In genomic region chr6:140661691-140662090, GRCh38 we compare ENCODE assay signal across 33 cellular contexts.
DNase-seq lines count a peak whose midpoint lies in the region; ATAC-seq and TF ChIP-seq lines count a peak whose summit lies in the region.
"Had no signal": no experiment of that assay in that cellular context is flagged by ENCODE, and none has a peak within 500 bp of the region (broad histone marks: within the 10 kb centered on the region; RNA-seq: fewer than 3 reads in every experiment).

No MANE protein-coding gene starts in this region.

- TF ChIP-seq RAD21 in IMR-90 (IDR thresholded peaks at IDR 0.05; ENCODE audit: low read length): no peak

- H2BK15ac ChIP-seq in IMR-90 (ENCODE audit: low read depth, low read length): no peak overlapping the region

- no peaks in the 10 kb centered on the region for H3K9me3 ChIP-seq in IMR-90 (ENCODE audit: control insufficient read depth, insufficient read depth, low read length)
- H3K9me3 ChIP-seq: esophagus squamous epithelium, gastroesophageal sphincter had no signal

- H4K91ac ChIP-seq in IMR-90 (ENCODE audit: insufficient read depth, low read depth, low read length): no peak overlapping the region

- TF ChIP-seq CTCF in IMR-90 (conservative IDR thresholded peaks at IDR 0.05; ENCODE audit: low read depth, low read length): no peak

- no peak overlapping the region for H3K4me2 ChIP-seq in IMR-90 (ENCODE audit: low read depth, low read length)

- H3K18ac ChIP-seq in IMR-90 (ENCODE audit: low read depth, low read length): no peak overlapping the region

- no peaks in the 10 kb centered on the region for H3K36me3 ChIP-seq in IMR-90 (ENCODE audit: control insufficient read depth, insufficient read depth, low read length)
- H3K36me3 ChIP-seq: esophagus squamous epithelium, gastroesophageal sphincter had no signal

- H4K8ac ChIP-seq in IMR-90 (ENCODE audit: low read depth in 2 of 2, low read length in 2 of 2): no peak overlapping the region; a peak in 1 of 4 replicates

- H3K4me3 ChIP-seq in IMR-90 (ENCODE audit: insufficient read depth, low read depth, low read length): no peak overlapping the region
- H3K4me3 ChIP-seq: dorsolateral prefrontal cortex, esophagus squamous epithelium, gastroesophageal sphincter, GM12878, SK-N-MC had no signal

- ATAC-seq in IMR-90 (ENCODE audit: low read depth): peak; percentile 44
- ATAC-seq: gastroesophageal sphincter; GM12878; left colon; natural killer cell treated with Interleukin-12 subunit alpha and Interleukin-12 subunit beta and Interleukin-15 and Interleukin-18, amount 100 ng/mL, for 72 hours; stimulated activated memory B cell treated with anti-CD40 and anti-IgM and Interleukin-4, amounts not matched to agents 10 μg/mL and 1 μg/mL and 100 μg/mL, for 72 hours had no signal

- H3K56ac ChIP-seq in IMR-90 (ENCODE audit: extremely low read depth, insufficient read depth, low read length): no peak overlapping the region

- peak overlapping the region; percentile 58; the same call in 1 of the 2 replicates for H2BK120ac ChIP-seq in IMR-90 (ENCODE audit: low read depth, low read length)

- H3K9me3 Mint-ChIP-seq in activated CD4-positive, alpha-beta memory T cell treated with anti-CD3 and anti-CD28 coated beads for 36 hours: no peaks in the 10 kb centered on the region
- H3K9me3 Mint-ChIP-seq: brain; stimulated activated memory B cell treated with anti-CD40 and anti-IgM and Interleukin-4, amounts not matched to agents 10 μg/mL and 1 μg/mL and 100 μg/mL, for 72 hours had no signal

- H3K27me3 Mint-ChIP-seq in activated CD4-positive, alpha-beta memory T cell treated with anti-CD3 and anti-CD28 coated beads for 36 hours: peaks cover 3% of the 10 kb centered on the region
- H3K27me3 Mint-ChIP-seq: brain; natural killer cell treated with Interleukin-12 subunit alpha and Interleukin-12 subunit beta and Interleukin-15 and Interleukin-18, amount 100 ng/mL, for 72 hours; stimulated activated memory B cell treated with anti-CD40 and anti-IgM and Interleukin-4, amounts not matched to agents 10 μg/mL and 1 μg/mL and 100 μg/mL, for 72 hours had no signal

- no peak for TF ChIP-seq POLR2A in IMR-90 (IDR thresholded peaks at IDR 0.05; ENCODE audit: low read depth, low read length)

- H3K4me3 Mint-ChIP-seq in activated CD4-positive, alpha-beta memory T cell treated with anti-CD3 and anti-CD28 coated beads for 36 hours: no peak overlapping the region
- H3K4me3 Mint-ChIP-seq: brain; natural killer cell treated with Interleukin-12 subunit alpha and Interleukin-12 subunit beta and Interleukin-15 and Interleukin-18, amount 100 ng/mL, for 72 hours; stimulated activated memory B cell treated with anti-CD40 and anti-IgM and Interleukin-4, amounts not matched to agents 10 μg/mL and 1 μg/mL and 100 μg/mL, for 72 hours had no signal

- H3K27ac Mint-ChIP-seq in activated CD4-positive, alpha-beta memory T cell treated with anti-CD3 and anti-CD28 coated beads for 36 hours: no peak overlapping the region
- H3K27ac Mint-ChIP-seq: brain; natural killer cell treated with Interleukin-12 subunit alpha and Interleukin-12 subunit beta and Interleukin-15 and Interleukin-18, amount 100 ng/mL, for 72 hours; stimulated activated memory B cell treated with anti-CD40 and anti-IgM and Interleukin-4, amounts not matched to agents 10 μg/mL and 1 μg/mL and 100 μg/mL, for 72 hours had no signal

- H4K5ac ChIP-seq in IMR-90 (ENCODE audit: low read depth, low read length): no peak overlapping the region

- in situ Hi-C loops in IMR-90 (cut with MboI; ENCODE audit: low sequenced_read_pairs): no loop called here

- no peaks in the 10 kb centered on the region for H3K79me1 ChIP-seq in IMR-90 (ENCODE audit: low read depth in 1 of 2, low read length in 2 of 2)

- no peaks in the 10 kb centered on the region for H3K9me1 ChIP-seq in IMR-90 (ENCODE audit: insufficient read depth, low read length)

- BruUV-seq in IMR-90 (replicated peaks; lab: Mats Ljungman, UMichigan): no TSS peak

- no peaks in the 10 kb centered on the region for H3K36me3 Mint-ChIP-seq in activated CD4-positive, alpha-beta memory T cell treated with anti-CD3 and anti-CD28 coated beads for 36 hours
- H3K36me3 Mint-ChIP-seq: brain; natural killer cell treated with Interleukin-12 subunit alpha and Interleukin-12 subunit beta and Interleukin-15 and Interleukin-18, amount 100 ng/mL, for 72 hours; stimulated activated memory B cell treated with anti-CD40 and anti-IgM and Interleukin-4, amounts not matched to agents 10 μg/mL and 1 μg/mL and 100 μg/mL, for 72 hours had no signal

- H2BK5ac ChIP-seq in IMR-90 (ENCODE audit: low read depth, low read length, poor library complexity, severe bottlenecking): peak overlapping the region; percentile 89

- no peak overlapping the region for H3K23ac ChIP-seq in IMR-90 (ENCODE audit: low read depth, low read length)

- H3K27ac ChIP-seq in IMR-90 (ENCODE audit: insufficient read depth, low read length): no peak overlapping the region
- H3K27ac ChIP-seq: C4-2B, dorsolateral prefrontal cortex, esophagus squamous epithelium, gastroesophageal sphincter, RWPE1, SK-N-MC had no signal

- no peak overlapping the region for H3K9ac ChIP-seq in IMR-90 (ENCODE audit: low read depth, low read length)

- no peaks in the 10 kb centered on the region for H3K27me3 ChIP-seq in IMR-90 (ENCODE audit: control insufficient read depth, insufficient read depth, low read length)
- H3K27me3 ChIP-seq: dorsolateral prefrontal cortex, esophagus squamous epithelium, gastroesophageal sphincter had no signal

- no CpG with 5 or more reads among the region's 3 CpGs for WGBS in IMR-90 (ENCODE audit: extremely low coverage in 2 of 2, insufficient read length in 1 of 2), 2 experiments

- dilution Hi-C loops in IMR-90 (cut with HindIII; ENCODE audit: low sequenced_read_pairs, unreplicated experiment): no loop called here

- no peak overlapping the region for H2BK20ac ChIP-seq in IMR-90 (ENCODE audit: low read depth, low read length)

- H4K20me1 ChIP-seq in IMR-90 (ENCODE audit: insufficient read depth, low read length): no peaks in the 10 kb centered on the region

- H2AK9ac ChIP-seq in IMR-90 (replicated peaks; ENCODE audit: low read depth, low read length, poor library complexity): no peak overlapping the region

- no peak overlapping the region for H2AFZ ChIP-seq in IMR-90 (replicated peaks; ENCODE audit: low read length, poor library complexity)

- H3K4ac ChIP-seq in IMR-90 (ENCODE audit: low read depth, low read length): no peak overlapping the region

- POLR2A ChIA-PET in IMR-90 (lab: Charles Lee; ENCODE audit: unreplicated experiment): no interaction called here
- POLR2A ChIA-PET in activated CD4-positive, alpha-beta memory T cell treated with anti-CD3 and anti-CD28 coated beads for 36 hours (lab: Charles Lee): no interaction called here

- DNase-seq in EL (peak; percentile 66), IMR-90 (peak; percentile 39), astrocyte of the hippocampus (ENCODE audit: low read depth, low spot score) (peak; percentile 31), renal cortical epithelial cell (ENCODE audit: low read depth) (peak; percentile 46), DMS 273 treated with DMSO at 0.1 percent for 48 hours (lab: John Stamatoyannopoulos, UW) (no peak), NCI-H526 treated with DMSO at 0.1 percent for 48 hours (lab: John Stamatoyannopoulos, UW) (no peak), cerebellar cortex (ENCODE audit: low spot score) (no peak)
- no peak for DNase-seq in activated CD4-positive, alpha-beta memory T cell treated with anti-CD3 and anti-CD28 coated beads for 36 hours
- DNase-seq: activated CD4-positive, alpha-beta T cell treated with anti-CD3 and anti-CD28 coated beads, Interleukin-2, amount 50 U/mL, for 48 hours; activated CD4-positive, CD25-positive, alpha-beta regulatory T cell treated with anti-CD3 and anti-CD28 coated beads, Interleukin-2, amount 50 U/mL, for 72 hours; activated naive CD4-positive, alpha-beta T cell treated with Interleukin-2 at 50 U/mL for 16 hours; cerebellar nuclear complex; COR-L47; DND-41; dorsolateral prefrontal cortex; esophagus squamous epithelium; H7; Kasumi-1; left colon; mammary epithelial cell; NCI-H1436 treated with DMSO at 0.1 percent for 48 hours; NCI-H446 treated with DMSO at 0.1 percent for 48 hours; occipital lobe; T-helper 2 cell; trophoblast cell had no signal

- no peak overlapping the region for H2AK5ac ChIP-seq in IMR-90 (ENCODE audit: low read depth, low read length)

- H3K4me1 Mint-ChIP-seq in activated CD4-positive, alpha-beta memory T cell treated with anti-CD3 and anti-CD28 coated beads for 36 hours (ENCODE audit: low read depth): no peaks in the 10 kb centered on the region

- H3K14ac ChIP-seq in IMR-90 (replicated peaks; ENCODE audit: low read depth, low read length): no peak overlapping the region

- intact Hi-C loops in IMR-90 (cut with micrococcal nuclease): no loop called here
- intact Hi-C loops in activated CD4-positive, alpha-beta memory T cell treated with anti-CD3 and anti-CD28 coated beads for 36 hours (cut with micrococcal nuclease): no loop called here

- peaks cover 2% of the 10 kb centered on the region; the same call in 1 of the 2 replicates for H3K4me1 ChIP-seq in IMR-90 (ENCODE audit: control insufficient read depth, insufficient read depth, low read length)
- H3K4me1 ChIP-seq: esophagus squamous epithelium, gastroesophageal sphincter had no signal

- CTCF ChIA-PET in IMR-90 (lab: Yijun Ruan, JAX): no interaction called here
- CTCF ChIA-PET in activated CD4-positive, alpha-beta memory T cell treated with anti-CD3 and anti-CD28 coated beads for 36 hours (lab: Charles Lee): no interaction called here

TF ChIP-seq in IMR-90, 13 proteins besides CTCF, POLR2A, EP300 and RAD21:
- TF ChIP-seq BHLHE40 (IDR thresholded peaks at IDR 0.05; ENCODE audit: low read depth, low read length): no peak
- no peak for TF ChIP-seq ELK1 (IDR thresholded peaks at IDR 0.05; ENCODE audit: borderline replicate concordance, low read depth, low read length)

Comparison
In these comparisons a context has a peak if more than half of its experiments do, and no peak if none do; other contexts are left out.
1. DNase-seq: peak in EL (single experiment), IMR-90 (single experiment), astrocyte of the hippocampus (single experiment) and renal cortical epithelial cell (single experiment); none in activated CD4-positive, alpha-beta memory T cell treated with anti-CD3 and anti-CD28 coated beads for 36 hours (single experiment), DMS 273 treated with DMSO at 0.1 percent for 48 hours (single experiment), NCI-H526 treated with DMSO at 0.1 percent for 48 hours (single experiment) and cerebellar cortex (single experiment).